Comparison of ENCODE assay signal across 7 cellular contexts in genomic region chr12:112158461-112159145, GRCh38. TPM values are rescaled to one million over a fixed set of nuclear protein-coding genes. Genes with fewer than 3 reads are reported as not detected.
A peak's percentile ranks its signal among the peaks of the same experiment; 100 is the strongest.
DNase-seq lines count a peak whose midpoint lies in the region; ATAC-seq and TF ChIP-seq lines count a peak whose summit lies in the region.
"Not testable (repeated sequence)": the region's sequence is repeated elsewhere in the genome, so short reads cannot be mapped to it uniquely, and the experiment has no call there.

No MANE protein-coding gene starts in this region.

- H3K4me3 Mint-ChIP-seq in activated B cell treated with CpG ODN at 0.5 μM for 24 hours (peak overlapping the region; percentile 59), immature natural killer cell (peak overlapping the region; percentile 29 to 67 (median 58))
- peak overlapping the region; percentile 34 for H3K4me3 Mint-ChIP-seq in activated CD8-positive, alpha-beta T cell treated with anti-CD3 and anti-CD28 coated beads, Interleukin-2, amount 10 ng/mL, durations not matched to agents 7 days and 5 days
- peak overlapping the region; percentile 40 for H3K4me3 Mint-ChIP-seq in activated naive CD8-positive, alpha-beta T cell treated with anti-CD3 and anti-CD28 coated beads, Interleukin-2, amount 10 ng/mL, durations not matched to agents 7 days and 5 days
- H3K4me3 Mint-ChIP-seq in stimulated activated effector memory CD8-positive, alpha-beta T cell treated with anti-CD3 and anti-CD28 coated beads, Interleukin-12 subunit alpha, Interleukin-12 subunit beta, amount 100 ng/mL, for 72 hours = not testable (repeated sequence)

- H3K4me3 ChIP-seq in GM12865 (ENCODE audit: low read depth, low read length) = not testable (repeated sequence)

- ATAC-seq in activated B cell treated with CpG ODN at 0.5 μM for 24 hours (ENCODE audit: low read depth) = peak; percentile 65
- peak; percentile 27 for ATAC-seq in activated CD8-positive, alpha-beta T cell treated with anti-CD3 and anti-CD28 coated beads, Interleukin-2, amount 10 ng/mL, durations not matched to agents 7 days and 5 days
- ATAC-seq in activated naive CD8-positive, alpha-beta T cell treated with anti-CD3 and anti-CD28 coated beads, Interleukin-2, amount 10 ng/mL, durations not matched to agents 7 days and 5 days (ENCODE audit: low read depth) = peak; percentile 53
- not testable (repeated sequence) for ATAC-seq in stimulated activated effector memory CD8-positive, alpha-beta T cell treated with anti-CD3 and anti-CD28 coated beads, Interleukin-12 subunit alpha, Interleukin-12 subunit beta, amount 100 ng/mL, for 72 hours

- DNase-seq in GM12865 (ENCODE audit: low read depth) (peak; percentile 38), immature natural killer cell (peak; percentile 11 to 12 (median 12))
- DNase-seq in activated B cell treated with CpG ODN at 0.5 μM for 24 hours; activated naive CD8-positive, alpha-beta T cell treated with anti-CD3 and anti-CD28 coated beads, Interleukin-2, amount 10 ng/mL, durations not matched to agents 7 days and 5 days; stimulated activated effector memory CD8-positive, alpha-beta T cell treated with anti-CD3 and anti-CD28 coated beads, Interleukin-12 subunit alpha, Interleukin-12 subunit beta, amount 100 ng/mL, for 72 hours (ENCODE audit: low spot score in 2 of 2): not testable (repeated sequence)
- peak; percentile 54 for DNase-seq in activated CD8-positive, alpha-beta T cell treated with anti-CD3 and anti-CD28 coated beads, Interleukin-2, amount 10 ng/mL, durations not matched to agents 7 days and 5 days
- peak; percentile 69 for DNase-seq in activated effector memory CD4-positive, alpha-beta T cell treated with anti-CD3 and anti-CD28 coated beads, Interleukin-2, amount 50 U/mL, for 16 hours

- POLR2A ChIA-PET in activated B cell treated with CpG ODN at 0.5 μM for 24 hours (lab: Charles Lee) = interaction anchor here (0.6 to 2.7 kb wide), 5 partner anchors 28 to 214 kb away, joined by 4 to 13 read pairs (median 7); partner anchors contain the start of genes ERP29, NAA25 and TRAFD1
- POLR2A ChIA-PET in activated CD8-positive, alpha-beta T cell treated with anti-CD3 and anti-CD28 coated beads, Interleukin-2, amount 10 ng/mL, durations not matched to agents 7 days and 5 days (lab: Charles Lee) = interaction anchor here (0.8 to 1.2 kb wide), 4 partner anchors 27 to 49 kb away, joined by 3 to 5 read pairs (median 4); no protein-coding TSS in a partner anchor
- POLR2A ChIA-PET in activated naive CD8-positive, alpha-beta T cell treated with anti-CD3 and anti-CD28 coated beads, Interleukin-2, amount 10 ng/mL, durations not matched to agents 7 days and 5 days (lab: Charles Lee) = interaction anchor here (0.8 to 1.5 kb wide), 2 partner anchors 9 to 260 kb away, joined by 3 read pairs; partner anchors contain the start of gene PTPN11

- H3K4me1 Mint-ChIP-seq in activated B cell treated with CpG ODN at 0.5 μM for 24 hours = peaks cover 34% of the 10 kb centered on the region
- H3K4me1 Mint-ChIP-seq in activated CD8-positive, alpha-beta T cell treated with anti-CD3 and anti-CD28 coated beads, Interleukin-2, amount 10 ng/mL, durations not matched to agents 7 days and 5 days (ENCODE audit: low read depth) = peaks cover 27% of the 10 kb centered on the region
- H3K4me1 Mint-ChIP-seq in activated naive CD8-positive, alpha-beta T cell treated with anti-CD3 and anti-CD28 coated beads, Interleukin-2, amount 10 ng/mL, durations not matched to agents 7 days and 5 days = peaks cover 10% of the 10 kb centered on the region
- peaks cover 28 to 29% of the 10 kb centered on the region in 2 donors for H3K4me1 Mint-ChIP-seq in immature natural killer cell
- H3K4me1 Mint-ChIP-seq in stimulated activated effector memory CD8-positive, alpha-beta T cell treated with anti-CD3 and anti-CD28 coated beads, Interleukin-12 subunit alpha, Interleukin-12 subunit beta, amount 100 ng/mL, for 72 hours = peaks cover 31% of the 10 kb centered on the region

- CTCF ChIA-PET in activated B cell treated with CpG ODN at 0.5 μM for 24 hours (lab: Charles Lee) = not testable (repeated sequence)
- CTCF ChIA-PET in activated CD8-positive, alpha-beta T cell treated with anti-CD3 and anti-CD28 coated beads, Interleukin-2, amount 10 ng/mL, durations not matched to agents 7 days and 5 days (lab: Charles Lee) = interaction anchor here (1.1 to 1.3 kb wide), 2 partner anchors 26 to 228 kb away, joined by 3 read pairs; no protein-coding TSS in a partner anchor

- intact Hi-C loops in activated B cell treated with CpG ODN at 0.5 μM for 24 hours (cut with micrococcal nuclease) = not testable (repeated sequence)

- H3K27ac Mint-ChIP-seq in activated B cell treated with CpG ODN at 0.5 μM for 24 hours = peak overlapping the region; percentile 80
- peak overlapping the region; percentile 74 for H3K27ac Mint-ChIP-seq in activated CD8-positive, alpha-beta T cell treated with anti-CD3 and anti-CD28 coated beads, Interleukin-2, amount 10 ng/mL, durations not matched to agents 7 days and 5 days
- H3K27ac Mint-ChIP-seq in activated naive CD8-positive, alpha-beta T cell treated with anti-CD3 and anti-CD28 coated beads, Interleukin-2, amount 10 ng/mL, durations not matched to agents 7 days and 5 days = peak overlapping the region; percentile 71
- H3K27ac Mint-ChIP-seq in immature natural killer cell = peak overlapping the region; percentile 57 to 87 (median 74)
- peak overlapping the region; percentile 80 for H3K27ac Mint-ChIP-seq in stimulated activated effector memory CD8-positive, alpha-beta T cell treated with anti-CD3 and anti-CD28 coated beads, Interleukin-12 subunit alpha, Interleukin-12 subunit beta, amount 100 ng/mL, for 72 hours

- H3K36me3 Mint-ChIP-seq in activated B cell treated with CpG ODN at 0.5 μM for 24 hours (ENCODE audit: low read depth) (peaks cover 95% of the 10 kb centered on the region), immature natural killer cell (peaks cover 37 to 66% (median 59%) of the 10 kb centered on the region in 3 donors)
- peaks cover 71% of the 10 kb centered on the region for H3K36me3 Mint-ChIP-seq in activated CD8-positive, alpha-beta T cell treated with anti-CD3 and anti-CD28 coated beads, Interleukin-2, amount 10 ng/mL, durations not matched to agents 7 days and 5 days (ENCODE audit: low read depth)
- H3K36me3 Mint-ChIP-seq in activated naive CD8-positive, alpha-beta T cell treated with anti-CD3 and anti-CD28 coated beads, Interleukin-2, amount 10 ng/mL, durations not matched to agents 7 days and 5 days = peaks cover 67% of the 10 kb centered on the region
- peaks cover 69% of the 10 kb centered on the region for H3K36me3 Mint-ChIP-seq in stimulated activated effector memory CD8-positive, alpha-beta T cell treated with anti-CD3 and anti-CD28 coated beads, Interleukin-12 subunit alpha, Interleukin-12 subunit beta, amount 100 ng/mL, for 72 hours

- TF ChIP-seq CTCF in GM12865 (IDR thresholded peaks at IDR 0.05; ENCODE audit: insufficient read depth, low read depth, low read length, missing control alignments); activated B cell treated with CpG ODN at 0.5 μM for 24 hours (IDR thresholded peaks at IDR 0.05): not testable (repeated sequence)

- H3K27me3 Mint-ChIP-seq in activated B cell treated with CpG ODN at 0.5 μM for 24 hours; activated CD8-positive, alpha-beta T cell treated with anti-CD3 and anti-CD28 coated beads, Interleukin-2, amount 10 ng/mL, durations not matched to agents 7 days and 5 days (ENCODE audit: low read depth); activated naive CD8-positive, alpha-beta T cell treated with anti-CD3 and anti-CD28 coated beads, Interleukin-2, amount 10 ng/mL, durations not matched to agents 7 days and 5 days; immature natural killer cell (ENCODE audit: low read depth in 3 of 3): not testable (repeated sequence)

- H3K9me3 Mint-ChIP-seq in activated B cell treated with CpG ODN at 0.5 μM for 24 hours (peaks cover 20% of the 10 kb centered on the region), immature natural killer cell (peaks cover 0 to 13% (median 9%) of the 10 kb centered on the region in 6 donors)
- H3K9me3 Mint-ChIP-seq in activated CD8-positive, alpha-beta T cell treated with anti-CD3 and anti-CD28 coated beads, Interleukin-2, amount 10 ng/mL, durations not matched to agents 7 days and 5 days (ENCODE audit: insufficient read depth) = not testable (repeated sequence)
- H3K9me3 Mint-ChIP-seq in activated naive CD8-positive, alpha-beta T cell treated with anti-CD3 and anti-CD28 coated beads, Interleukin-2, amount 10 ng/mL, durations not matched to agents 7 days and 5 days = peaks cover 11% of the 10 kb centered on the region
- H3K9me3 Mint-ChIP-seq in stimulated activated effector memory CD8-positive, alpha-beta T cell treated with anti-CD3 and anti-CD28 coated beads, Interleukin-12 subunit alpha, Interleukin-12 subunit beta, amount 100 ng/mL, for 72 hours = peaks cover 22% of the 10 kb centered on the region

RNA-seq across cellular contexts. Expression of gene TRAFD1, which starts 33.2 kb away (rescaled TPM):
- total RNA-seq in activated B cell treated with CpG ODN at 0.5 μM for 24 hours = 47.8 and 51.0 TPM in 2 replicates
- 10 to 100 TPM; 54.6 to 55.9 TPM for total RNA-seq in activated CD8-positive, alpha-beta T cell treated with anti-CD3 and anti-CD28 coated beads, Interleukin-2, amount 10 ng/mL, durations not matched to agents 7 days and 5 days
- 10 to 100 TPM; 69.7 to 70.3 TPM for total RNA-seq in activated naive CD8-positive, alpha-beta T cell treated with anti-CD3 and anti-CD28 coated beads, Interleukin-2, amount 10 ng/mL, durations not matched to agents 7 days and 5 days
- polyA plus RNA-seq in immature natural killer cell = 10 to 100 TPM; 46.2 to 84.6 (median 79.5) TPM

RNA-seq across cellular contexts. Expression of gene NAA25, which starts 50.0 kb away (rescaled TPM):
- total RNA-seq in activated B cell treated with CpG ODN at 0.5 μM for 24 hours = 43.5 and 52.7 TPM in 2 replicates
- total RNA-seq in activated CD8-positive, alpha-beta T cell treated with anti-CD3 and anti-CD28 coated beads, Interleukin-2, amount 10 ng/mL, durations not matched to agents 7 days and 5 days = 10 to 100 TPM; 27.5 to 31.2 TPM
- 10 to 100 TPM; 26.0 to 28.5 TPM for total RNA-seq in activated naive CD8-positive, alpha-beta T cell treated with anti-CD3 and anti-CD28 coated beads, Interleukin-2, amount 10 ng/mL, durations not matched to agents 7 days and 5 days
- 10 to 100 TPM in 1 of 3 donors, 1 to 10 TPM in 2; 3.9 to 20.3 (median 9.4) TPM for polyA plus RNA-seq in immature natural killer cell
